9 cellular contexts compared by ENCODE assay signal in the genomic region with DNA sequence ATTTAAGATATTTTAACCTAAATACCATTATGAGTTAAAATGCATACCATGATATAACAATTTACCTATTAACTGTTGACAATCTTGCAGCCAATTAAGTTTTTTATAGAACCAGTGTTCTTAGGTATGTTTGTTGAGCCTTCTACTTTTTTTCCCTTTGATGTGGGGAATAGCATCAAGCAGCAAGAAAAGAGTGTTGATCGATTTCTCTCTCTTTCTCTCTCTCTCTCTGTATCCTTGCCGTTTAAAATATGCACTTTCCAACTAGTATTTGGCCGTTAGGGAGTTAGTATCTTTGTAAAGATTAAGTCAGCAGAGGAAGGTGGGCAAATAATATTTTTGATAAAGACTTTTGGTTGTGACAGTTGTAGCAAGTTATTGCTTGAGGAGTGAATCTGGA. TPM values are rescaled to one million over a fixed set of nuclear protein-coding genes. Genes with fewer than 3 reads are reported as not detected.
DNase-seq lines count a peak whose midpoint lies in the region; ATAC-seq and TF ChIP-seq lines count a peak whose summit lies in the region.
"Had no signal": no experiment of that assay in that cellular context is flagged by ENCODE, and none has a peak within 500 bp of the region (broad histone marks: within the 10 kb centered on the region; RNA-seq: fewer than 3 reads in every experiment).

No MANE protein-coding gene starts in this region.

- peaks cover 75% of the 10 kb centered on the region for H3F3A ChIP-seq in SK-N-SH (replicated peaks; ENCODE audit: insufficient read depth)

- H3K4me1 ChIP-seq in SK-N-SH (ENCODE audit: control insufficient read depth in 1 of 2, insufficient read depth in 2 of 2, low read depth in 1 of 2, low read length in 1 of 2) (peaks cover 30 to 32% of the 10 kb centered on the region in 2 experiments), subcutaneous abdominal adipose tissue (ENCODE audit: control insufficient read depth in 5 of 5, insufficient read depth in 5 of 5, low read length in 5 of 5) (peaks cover 3 to 85% (median 78%) of the 10 kb centered on the region in 5 donors)

- POLR2A ChIA-PET in SK-N-SH (lab: Yijun Ruan, JAX): interaction anchor here (2.0 kb wide), 1 partner anchor 23 kb away, joined by 5 read pairs; no protein-coding TSS in a partner anchor

- CTCF ChIA-PET in SK-N-SH (lab: Yijun Ruan, JAX): interaction anchor here (0.6 to 4.7 kb wide), 5 partner anchors 12 to 109 kb away, joined by 3 to 33 read pairs (median 17); no protein-coding TSS in a partner anchor

- H3K79me2 ChIP-seq in SK-N-SH (ENCODE audit: insufficient read depth): peaks cover 97% of the 10 kb centered on the region

- peak overlapping the region; percentile 59 to 69; a peak in 2 of 4 replicates for H3K4me3 ChIP-seq in SK-N-SH (ENCODE audit: low read depth in 2 of 2, low read length in 1 of 2)
- H3K4me3 ChIP-seq in subcutaneous abdominal adipose tissue (ENCODE audit: low read depth in 1 of 5, low read length in 5 of 5): peak overlapping the region in 4 of 5 donors; percentile 17 to 78 (median 70)

- no peak for TF ChIP-seq EP300 in SK-N-SH (IDR thresholded peaks at IDR 0.05; ENCODE audit: borderline replicate concordance in 1 of 2, low read depth in 1 of 2, low read length in 1 of 2)

- WGBS in SK-N-SH (ENCODE audit: low lambda C conversion rate): 32% methylated on average over 3 of the region's 3 CpGs

- no peaks in the 10 kb centered on the region for H3K27me3 Mint-ChIP-seq in activated T-helper 17 cell treated with anti-CD3 and anti-CD28 coated beads, Interleukin-2, amount 50 U/mL, for 72 hours
- peaks cover 8 to 16% (median 14%) of the 10 kb centered on the region in 3 donors for H3K27me3 Mint-ChIP-seq in immature natural killer cell (ENCODE audit: low read depth in 3 of 3)

- no peak for TF ChIP-seq CTCF in SK-N-SH (IDR thresholded peaks at IDR 0.05)

- H3K9me3 ChIP-seq in SK-N-SH (no peaks in the 10 kb centered on the region), subcutaneous abdominal adipose tissue (ENCODE audit: control insufficient read depth in 5 of 5, low read length in 5 of 5) (no peaks in the 10 kb centered on the region)

- DNase-seq in SK-N-SH (no peak), immature natural killer cell (no peak), anterior cingulate cortex (lab: John Stamatoyannopoulos, UW) (no peak), mucosa of gallbladder (ENCODE audit: low spot score) (no peak)
- DNase-seq: 8988T had no signal

- H3K4me1 Mint-ChIP-seq in activated T-helper 17 cell treated with anti-CD3 and anti-CD28 coated beads, Interleukin-2, amount 50 U/mL, for 72 hours: peaks cover 54% of the 10 kb centered on the region
- peaks cover 76 to 90% of the 10 kb centered on the region in 2 donors for H3K4me1 Mint-ChIP-seq in immature natural killer cell

- peaks cover 20% of the 10 kb centered on the region for H4K20me1 ChIP-seq in SK-N-SH (ENCODE audit: insufficient read depth)

- ATAC-seq in SK-N-SH treated with all-trans-retinoic acid at 6 μM for 48 hours (no peak), HG02840 (IDR thresholded peaks at IDR 0.05; ENCODE audit: low FRiP score, unreplicated experiment) (no peak)
- ATAC-seq in activated T-helper 17 cell treated with anti-CD3 and anti-CD28 coated beads, Interleukin-2, amount 50 U/mL, for 72 hours (replicated peaks): no peak

- H3K36me3 ChIP-seq in SK-N-SH (replicated peaks in 1 of 2; ENCODE audit: control insufficient read depth in 1 of 2, insufficient read depth in 2 of 2, low read length in 1 of 2) (peaks cover 15 to 48% of the 10 kb centered on the region in 2 experiments), subcutaneous abdominal adipose tissue (ENCODE audit: control insufficient read depth in 5 of 5, insufficient read depth in 5 of 5, low read length in 5 of 5) (peaks cover 0 to 7% (median 0%) of the 10 kb centered on the region in 5 donors)

- peak overlapping the region; percentile 94 for H3K4me3 Mint-ChIP-seq in activated T-helper 17 cell treated with anti-CD3 and anti-CD28 coated beads, Interleukin-2, amount 50 U/mL, for 72 hours
- peak overlapping the region; percentile 90 to 100 (median 99) for H3K4me3 Mint-ChIP-seq in immature natural killer cell

- H3K9me3 Mint-ChIP-seq in activated T-helper 17 cell treated with anti-CD3 and anti-CD28 coated beads, Interleukin-2, amount 50 U/mL, for 72 hours: no peaks in the 10 kb centered on the region
- H3K9me3 Mint-ChIP-seq in immature natural killer cell: no peaks in the 10 kb centered on the region

- H3K9ac ChIP-seq in SK-N-SH: peak overlapping the region; percentile 91
- H3K9ac ChIP-seq in subcutaneous abdominal adipose tissue (ENCODE audit: low read length in 5 of 5): peak overlapping the region in 4 of 5 donors; percentile 85 to 99 (median 90)

- H3K4me2 ChIP-seq in SK-N-SH: peak overlapping the region; percentile 86

- no peak overlapping the region for H2AFZ ChIP-seq in SK-N-SH (ENCODE audit: low read depth)

- TF ChIP-seq RAD21 in SK-N-SH (IDR thresholded peaks at IDR 0.05; ENCODE audit: low read length): no peak

- peaks cover 99% of the 10 kb centered on the region for H3K36me3 Mint-ChIP-seq in activated T-helper 17 cell treated with anti-CD3 and anti-CD28 coated beads, Interleukin-2, amount 50 U/mL, for 72 hours (ENCODE audit: low read depth)
- peaks cover 0 to 8% (median under 1%) of the 10 kb centered on the region in 3 donors for H3K36me3 Mint-ChIP-seq in immature natural killer cell

- H3K9me2 ChIP-seq in SK-N-SH: no peaks in the 10 kb centered on the region

- H3K27ac Mint-ChIP-seq in activated T-helper 17 cell treated with anti-CD3 and anti-CD28 coated beads, Interleukin-2, amount 50 U/mL, for 72 hours: peak overlapping the region; percentile 99
- H3K27ac Mint-ChIP-seq in immature natural killer cell: peak overlapping the region; percentile 98 to 100 (median 100)

- peak overlapping the region; percentile 98 to 99 for H3K27ac ChIP-seq in SK-N-SH (ENCODE audit: low read depth in 2 of 2, low read length in 1 of 2)
- H3K27ac ChIP-seq in subcutaneous abdominal adipose tissue (ENCODE audit: low read depth, low read length): peak overlapping the region; percentile 100

- H3K27me3 ChIP-seq in SK-N-SH (ENCODE audit: insufficient read depth) (no peaks in the 10 kb centered on the region), subcutaneous abdominal adipose tissue (ENCODE audit: control insufficient read depth in 5 of 5, insufficient read depth in 4 of 5, low read length in 5 of 5) (no peaks in the 10 kb centered on the region)

TF ChIP-seq in SK-N-SH, 30 proteins besides CTCF, POLR2A, EP300 and RAD21 (continues in another document):
- no peak for TF ChIP-seq YY1 (IDR thresholded peaks at IDR 0.05; ENCODE audit: low read depth)
- TF ChIP-seq JUND (IDR thresholded peaks at IDR 0.05): no peak

TF ChIP-seq in SK-N-SH treated with all-trans-retinoic acid at 6 μM for 48 hours, 23 proteins besides CTCF, POLR2A, EP300 and RAD21 (continues in another document):
- no peak for TF ChIP-seq OSR1 (CRISPR knock-in tag; IDR thresholded peaks at IDR 0.05)
- TF ChIP-seq ZC3H10 (CRISPR knock-in tag; IDR thresholded peaks at IDR 0.05): no peak
- TF ChIP-seq ZNF8 (CRISPR knock-in tag; IDR thresholded peaks at IDR 0.05): no peak
- TF ChIP-seq, protein P1, sequence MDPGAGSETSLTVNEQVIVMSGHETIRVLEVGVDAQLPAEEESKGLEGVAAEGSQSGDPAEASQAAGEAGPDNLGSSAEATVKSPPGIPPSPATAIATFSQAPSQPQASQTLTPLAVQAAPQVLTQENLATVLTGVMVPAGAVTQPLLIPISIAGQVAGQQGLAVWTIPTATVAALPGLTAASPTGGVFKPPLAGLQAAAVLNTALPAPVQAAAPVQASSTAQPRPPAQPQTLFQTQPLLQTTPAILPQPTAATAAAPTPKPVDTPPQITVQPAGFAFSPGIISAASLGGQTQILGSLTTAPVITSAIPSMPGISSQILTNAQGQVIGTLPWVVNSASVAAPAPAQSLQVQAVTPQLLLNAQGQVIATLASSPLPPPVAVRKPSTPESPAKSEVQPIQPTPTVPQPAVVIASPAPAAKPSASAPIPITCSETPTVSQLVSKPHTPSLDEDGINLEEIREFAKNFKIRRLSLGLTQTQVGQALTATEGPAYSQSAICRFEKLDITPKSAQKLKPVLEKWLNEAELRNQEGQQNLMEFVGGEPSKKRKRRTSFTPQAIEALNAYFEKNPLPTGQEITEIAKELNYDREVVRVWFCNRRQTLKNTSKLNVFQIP (CRISPR knock-in tag; IDR thresholded peaks at IDR 0.05; ENCODE audit: borderline replicate concordance, low read depth): no peak
- no peak for TF ChIP-seq ZNF565 (CRISPR knock-in tag; conservative IDR thresholded peaks at IDR 0.05; ENCODE audit: low read depth)
- no peak for TF ChIP-seq ARNTL (CRISPR knock-in tag; IDR thresholded peaks at IDR 0.05; ENCODE audit: borderline replicate concordance, low read depth)
- no peak for TF ChIP-seq SNAI2 (CRISPR knock-in tag; IDR thresholded peaks at IDR 0.05)
- TF ChIP-seq TCF4 (CRISPR knock-in tag; IDR thresholded peaks at IDR 0.05; ENCODE audit: borderline replicate concordance): no peak
- TF ChIP-seq ESRRG (CRISPR knock-in tag; IDR thresholded peaks at IDR 0.05): no peak
- no peak for TF ChIP-seq PPARA (CRISPR knock-in tag; IDR thresholded peaks at IDR 0.05; ENCODE audit: borderline replicate concordance)
- TF ChIP-seq ZFP3 (CRISPR knock-in tag; IDR thresholded peaks at IDR 0.05): no peak
- TF ChIP-seq, protein P2, sequence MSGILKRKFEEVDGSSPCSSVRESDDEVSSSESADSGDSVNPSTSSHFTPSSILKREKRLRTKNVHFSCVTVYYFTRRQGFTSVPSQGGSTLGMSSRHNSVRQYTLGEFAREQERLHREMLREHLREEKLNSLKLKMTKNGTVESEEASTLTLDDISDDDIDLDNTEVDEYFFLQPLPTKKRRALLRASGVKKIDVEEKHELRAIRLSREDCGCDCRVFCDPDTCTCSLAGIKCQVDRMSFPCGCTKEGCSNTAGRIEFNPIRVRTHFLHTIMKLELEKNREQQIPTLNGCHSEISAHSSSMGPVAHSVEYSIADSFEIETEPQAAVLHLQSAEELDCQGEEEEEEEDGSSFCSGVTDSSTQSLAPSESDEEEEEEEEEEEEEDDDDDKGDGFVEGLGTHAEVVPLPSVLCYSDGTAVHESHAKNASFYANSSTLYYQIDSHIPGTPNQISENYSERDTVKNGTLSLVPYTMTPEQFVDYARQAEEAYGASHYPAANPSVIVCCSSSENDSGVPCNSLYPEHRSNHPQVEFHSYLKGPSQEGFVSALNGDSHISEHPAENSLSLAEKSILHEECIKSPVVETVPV (CRISPR knock-in tag; IDR thresholded peaks at IDR 0.05): no peak
- no peak for TF ChIP-seq CSDC2 (CRISPR knock-in tag; IDR thresholded peaks at IDR 0.05)
- no peak for TF ChIP-seq TOX (CRISPR knock-in tag; IDR thresholded peaks at IDR 0.05; ENCODE audit: borderline replicate concordance)
- TF ChIP-seq GLIS3 (CRISPR knock-in tag; IDR thresholded peaks at IDR 0.05): no peak

RNA-seq across cellular contexts. Expression of a gene that starts 5.9 kb away (rescaled TPM):
- polyA plus RNA-seq in SK-N-SH (2012; rRNA removed) (25.3 and 28.6 TPM in 2 replicates), immature natural killer cell (10 to 100 TPM; 24.7 to 77.7 (median 36.9) TPM)
- 21.5 and 21.8 TPM in 2 replicates for polyA plus RNA-seq in SK-N-SH (2012; cell fraction: cytosol; rRNA removed)
- polyA plus RNA-seq in SK-N-SH (2012; cell fraction: nucleus; rRNA removed): 73.6 and 98.5 TPM in 2 replicates
- total RNA-seq in activated T-helper 17 cell treated with anti-CD3 and anti-CD28 coated beads, Interleukin-2, amount 50 U/mL, for 72 hours: 100 to 1,000 TPM; 159 to 357 TPM
- total RNA-seq in mucosa of gallbladder: 124 TPM
